ENCODE assay signal across 27 cellular contexts in the genomic region with DNA sequence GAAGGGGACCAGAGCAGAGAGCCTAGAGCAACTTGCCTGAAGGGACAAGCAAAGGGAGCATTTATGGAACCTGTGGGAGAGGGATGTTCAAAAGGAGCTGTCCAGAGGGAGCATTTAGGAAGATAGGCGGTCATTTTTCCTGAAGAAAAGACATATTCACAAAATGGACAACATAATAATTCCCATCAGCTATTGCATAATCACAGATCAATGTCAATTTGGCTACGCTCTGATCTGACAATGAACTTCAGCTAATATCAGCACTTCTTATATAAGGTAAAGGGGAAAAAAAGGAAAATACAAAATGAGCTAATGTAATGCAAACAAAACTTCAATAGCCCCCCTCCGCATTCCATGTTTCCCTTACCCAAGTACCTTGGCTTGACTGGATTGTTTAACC.
"Had no signal": no experiment of that assay in that cellular context is flagged by ENCODE, and none has a peak within 500 bp of the region (broad histone marks: within the 10 kb centered on the region; RNA-seq: fewer than 3 reads in every experiment).

No MANE protein-coding gene starts in this region.

- H3K36me3 ChIP-seq: stomach, suprapubic skin, thoracic aorta, thyroid gland, tibial artery, tibial nerve, transverse colon, upper lobe of left lung, upper lobe of right lung, uterus, vagina had no signal

- DNase-seq: stimulated activated CD4-positive, alpha-beta T cell treated with anti-CD3 and anti-CD28 coated beads, Interleukin-2, amount 100 ng/mL, for 48 hours; stimulated activated CD4-positive, alpha-beta T cell treated with anti-CD3 and anti-CD28 coated beads, Interleukin-4, amount 100 ng/mL, for 1 hour; stimulated activated CD4-positive, alpha-beta T cell treated with anti-CD3 and anti-CD28 coated beads, Interleukin-4, amount 100 ng/mL, for 24 hours; stimulated activated CD4-positive, alpha-beta T cell treated with anti-CD3 and anti-CD28 coated beads, Interleukin-4, amount 100 ng/mL, for 4 hours; stimulated activated CD8-positive, alpha-beta memory T cell treated with anti-CD3 and anti-CD28 coated beads, Interleukin-4, amount 100 ng/mL, for 48 hours; stimulated activated naive B cell treated with anti-CD40 and anti-IgM and Interleukin-4, amounts not matched to agents 10 μg/mL and 1 μg/mL and 100 μg/mL, for 72 hours; stimulated activated naive CD4-positive, alpha-beta T cell; stimulated activated naive CD4-positive, alpha-beta T cell treated with Interleukin-2 at 50 U/mL for 16 hours; stimulated activated naive CD8-positive, alpha-beta T cell treated with anti-CD3 and anti-CD28 coated beads, Interleukin-15, amount 100 ng/mL, for 72 hours; stimulated activated naive CD8-positive, alpha-beta T cell treated with anti-CD3 and anti-CD28 coated beads, Interleukin-15, Interleukin-2, amounts not matched to agents 100 U/mL and 50 U/mL, for 24 hours; stomach; substantia nigra; testis; thyroid gland; tibial artery; transverse colon; trophoblast cell; upper lobe of left lung; upper lobe of right lung; uterus had no signal

- H3K4me3 ChIP-seq: stomach, suprapubic skin, testis, thoracic aorta, thyroid gland, tibial artery, tibial nerve, transverse colon, upper lobe of left lung, upper lobe of right lung, uterus, vagina had no signal

- H3K9me3 ChIP-seq: stomach, suprapubic skin, testis, thoracic aorta, thyroid gland, tibial artery, tibial nerve, transverse colon, upper lobe of left lung, upper lobe of right lung, uterus, vagina had no signal

- H3K27ac ChIP-seq: stomach, suprapubic skin, testis, thoracic aorta, thyroid gland, tibial artery, tibial nerve, transverse colon, upper lobe of left lung, upper lobe of right lung, uterus, vagina had no signal

- H3K4me1 ChIP-seq: stomach, suprapubic skin, testis, thyroid gland, tibial artery, tibial nerve, transverse colon, upper lobe of left lung, upper lobe of right lung, uterus, vagina had no signal

- H3K27me3 ChIP-seq: stomach, suprapubic skin, testis, thyroid gland, tibial artery, tibial nerve, transverse colon, upper lobe of left lung, upper lobe of right lung, uterus, vagina had no signal

- ATAC-seq: stimulated activated effector memory CD8-positive, alpha-beta T cell treated with anti-CD3 and anti-CD28 coated beads, Interleukin-12 subunit alpha, Interleukin-12 subunit beta, amount 100 ng/mL, for 72 hours; stimulated activated memory B cell treated with anti-CD40 and anti-IgM and Interleukin-4, amounts not matched to agents 10 μg/mL and 1 μg/mL and 100 μg/mL, for 72 hours; stimulated activated naive B cell treated with anti-CD40 and anti-IgM and Interleukin-4, amounts not matched to agents 10 μg/mL and 1 μg/mL and 100 μg/mL, for 72 hours; stimulated activated naive CD8-positive, alpha-beta T cell treated with anti-CD3 and anti-CD28 coated beads, Interleukin-15, amount 100 ng/mL, for 72 hours; stimulated activated naive CD8-positive, alpha-beta T cell treated with anti-CD3 and anti-CD28 coated beads, Interleukin-15, Interleukin-2, amounts not matched to agents 100 U/mL and 50 U/mL, for 24 hours; upper lobe of right lung had no signal

- FAIRE-seq: urothelium cell line had no signal
